33 cellular contexts compared by ENCODE assay signal in genomic region chr20:25128649-25129048, GRCh38. TPM values are rescaled to one million over a fixed set of nuclear protein-coding genes. Genes with fewer than 3 reads are reported as not detected.
"Had no signal": no experiment of that assay in that cellular context is flagged by ENCODE, and none has a peak within 500 bp of the region (broad histone marks: within the 10 kb centered on the region; RNA-seq: fewer than 3 reads in every experiment).

No MANE protein-coding gene starts in this region.

- H3K4me3 ChIP-seq: ascending aorta, breast epithelium had no signal

- FAIRE-seq: TTC549 had no signal

- H3K36me3 ChIP-seq: ascending aorta, brain microvascular endothelial cell, breast epithelium had no signal

- H3K27ac ChIP-seq: ascending aorta, brain microvascular endothelial cell, breast epithelium, VCaP had no signal

- H3K27me3 ChIP-seq: ascending aorta, brain microvascular endothelial cell, breast epithelium had no signal

- DNase-seq: activated B cell treated with CpG ODN at 0.5 μM for 24 hours; activated CD4-positive, alpha-beta memory T cell treated with anti-CD3 and anti-CD28 coated beads for 36 hours; activated CD4-positive, alpha-beta T cell treated with anti-CD3 and anti-CD28 coated beads for 4 hours; activated CD4-positive, alpha-beta T cell treated with anti-CD3 and anti-CD28 coated beads, Interleukin-2, amount 10 ng/mL, durations not matched to agents 24 days and 14 days; activated CD4-positive, alpha-beta T cell treated with anti-CD3 and anti-CD28 coated beads, Interleukin-2, amount 50 U/mL, for 1 hour; activated CD4-positive, alpha-beta T cell treated with anti-CD3 and anti-CD28 coated beads, Interleukin-2, amount 50 U/mL, for 4 hours; activated CD4-positive, CD25-positive, alpha-beta regulatory T cell treated with anti-CD3 and anti-CD28 coated beads, Interleukin-2, amount 50 U/mL, for 72 hours; activated CD8-positive, alpha-beta memory T cell treated with anti-CD3 and anti-CD28 coated beads, Interleukin-2, amount 50 U/mL, for 4 hours; activated CD8-positive, alpha-beta T cell treated with anti-CD3 and anti-CD28 coated beads for 36 hours; activated effector memory CD4-positive, alpha-beta T cell treated with anti-CD3 and anti-CD28 coated beads, Interleukin-2, amount 50 U/mL, for 16 hours; activated gamma-delta T cell treated with Interleukin-2 at 50 U/mL for 16 hours; activated naive CD4-positive, alpha-beta T cell treated with anti-CD3 and anti-CD28 coated beads, Interleukin-2, amount 10 ng/mL, durations not matched to agents 7 days and 5 days; activated naive CD4-positive, alpha-beta T cell treated with Interleukin-2 at 50 U/mL for 16 hours; activated naive CD8-positive, alpha-beta T cell treated with anti-CD3 and anti-CD28 coated beads, Interleukin-2, amount 10 ng/mL, durations not matched to agents 7 days and 5 days; activated naive CD8-positive, alpha-beta T cell treated with anti-CD3 and anti-CD28 coated beads, Interleukin-2, amount 50 U/mL, for 24 hours; activated T-cell treated with anti-CD3 and anti-CD28 coated beads for 4 hours; activated T-cell treated with anti-CD3 and anti-CD28 coated beads, Interleukin-2, amount 50 U/mL, for 1 hour; activated T-cell treated with anti-CD3 and anti-CD28 coated beads, Interleukin-2, amount 50 U/mL, for 4 hours; activated T-cell treated with anti-CD3 and anti-CD28 coated beads, Interleukin-2, amount 50 U/mL, for 72 hours; amygdala; anterior cingulate cortex; brain microvascular endothelial cell; central memory CD4-positive, alpha-beta T cell; T-helper 1 cell; T-helper 2 cell; T-helper 9 cell had no signal

- ATAC-seq: activated CD8-positive, alpha-beta T cell treated with anti-CD3 and anti-CD28 coated beads for 36 hours; activated naive CD8-positive, alpha-beta T cell treated with anti-CD3 and anti-CD28 coated beads, Interleukin-2, amount 50 U/mL, for 24 hours; activated T-cell treated with anti-CD3 and anti-CD28 coated beads, Interleukin-2, amount 50 U/mL, for 4 hours; activated T-cell treated with anti-CD3 and anti-CD28 coated beads, Interleukin-2, amount 50 U/mL, for 72 hours; activated T-helper 17 cell treated with anti-CD3 and anti-CD28 coated beads, Interleukin-2, amount 50 U/mL, for 72 hours had no signal

- H3K4me1 ChIP-seq: ascending aorta, breast epithelium had no signal

- H3K9me3 ChIP-seq: ascending aorta, breast epithelium had no signal

RNA-seq across cellular contexts. Expression of gene VSX1, which starts 46.7 kb away (rescaled TPM):
- total RNA-seq: activated B cell treated with CpG ODN at 0.5 μM for 24 hours; activated CD4-positive, alpha-beta memory T cell treated with anti-CD3 and anti-CD28 coated beads for 36 hours; activated CD4-positive, alpha-beta T cell treated with anti-CD3 and anti-CD28 coated beads, Interleukin-2, amount 10 ng/mL, durations not matched to agents 24 days and 14 days; activated CD8-positive, alpha-beta memory T cell treated with anti-CD3 and anti-CD28 coated beads for 36 hours; activated CD8-positive, alpha-beta T cell treated with anti-CD3 and anti-CD28 coated beads for 36 hours; activated naive CD8-positive, alpha-beta T cell treated with anti-CD3 and anti-CD28 coated beads, Interleukin-2, amount 10 ng/mL, durations not matched to agents 7 days and 5 days; activated T-cell treated with anti-CD3 and anti-CD28 coated beads, Interleukin-2, amount 50 U/mL, for 4 hours; activated T-helper 1 cell treated with anti-CD3 and anti-CD28 coated beads, Interleukin-12 subunit alpha, Interleukin-12 subunit beta, Interleukin-2, Interleukin-4 antibody, amounts not matched to agents 30 ng/mL and 10 ng/mL and 1 ng/mL, durations not matched to agents 14 hours and 24 hours and 36 hours; activated T-helper 17 cell treated with anti-CD3 and anti-CD28 coated beads, Interleukin-2, amount 50 U/mL, for 72 hours; ascending aorta had no signal
